ENCODE assay signal across 20 cellular contexts in the genomic region with DNA sequence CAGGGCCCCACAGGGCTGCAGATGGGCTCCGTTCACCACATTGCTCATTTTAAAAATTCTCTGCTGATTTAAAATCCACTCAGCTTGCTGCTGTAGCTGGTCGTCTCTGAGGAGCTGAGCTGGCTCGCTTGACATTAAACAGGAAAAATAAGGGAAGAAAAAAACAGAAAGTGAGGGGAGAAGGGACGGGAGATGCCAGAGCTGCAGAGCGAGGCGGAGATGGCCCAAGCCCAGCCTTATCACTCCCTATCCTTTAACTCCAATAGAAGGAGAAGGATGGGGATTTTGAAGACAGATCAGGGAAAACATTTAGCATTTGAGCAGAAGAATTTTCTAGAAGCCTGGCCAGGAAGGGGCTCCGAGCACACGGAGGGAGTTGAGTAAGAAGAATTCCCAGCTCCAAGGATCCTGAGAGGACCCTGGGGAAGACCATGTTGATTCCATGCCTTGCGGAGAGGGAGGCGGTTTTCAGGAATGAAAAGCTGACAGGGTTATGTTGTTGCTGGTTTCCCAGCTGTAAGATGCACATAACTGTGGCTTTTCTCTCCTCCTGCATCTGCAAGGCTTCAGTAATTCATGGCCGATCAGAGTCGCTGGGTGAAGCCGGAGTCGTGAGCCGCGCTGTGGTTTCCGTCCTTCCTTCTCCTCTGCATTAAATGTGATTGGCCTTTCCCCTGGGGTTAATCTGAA. TPM values are rescaled to one million over a fixed set of nuclear protein-coding genes. Genes with fewer than 3 reads are reported as not detected.
DNase-seq lines count a peak whose midpoint lies in the region; ATAC-seq, FAIRE-seq and TF ChIP-seq lines count a peak whose summit lies in the region.
"Had no signal": no experiment of that assay in that cellular context is flagged by ENCODE, and none has a peak within 500 bp of the region (broad histone marks: within the 10 kb centered on the region; RNA-seq: fewer than 3 reads in every experiment).

No MANE protein-coding gene starts in this region.

- TF ChIP-seq CTCF in astrocyte (IDR thresholded peaks at IDR 0.05; ENCODE audit: insufficient read depth, low read depth, low read length) (no peak), mesothelial cell of epicardium (IDR thresholded peaks at IDR 0.05; ENCODE audit: unreplicated experiment) (no peak), smooth muscle cell (IDR thresholded peaks at IDR 0.05; ENCODE audit: borderline replicate concordance, insufficient read depth, poor library complexity, severe bottlenecking) (no peak)

- H3K27me3 ChIP-seq in BLaER1 (no peaks in the 10 kb centered on the region), astrocyte (ENCODE audit: insufficient read depth, low read length) (no peaks in the 10 kb centered on the region), smooth muscle cell (ENCODE audit: low read depth) (no peaks in the 10 kb centered on the region)

- no peaks in the 10 kb centered on the region for H3K9me3 ChIP-seq in BLaER1
- no peaks in the 10 kb centered on the region for H3K9me3 ChIP-seq in astrocyte (ENCODE audit: insufficient read depth, low read depth, low read length)
- no peaks in the 10 kb centered on the region for H3K9me3 ChIP-seq in smooth muscle cell (replicated peaks; ENCODE audit: low read depth)
- H3K9me3 ChIP-seq: heart left ventricle had no signal

- H3F3A ChIP-seq in smooth muscle cell (ENCODE audit: low read depth), result no peaks in the 10 kb centered on the region

- DNase-seq in astrocyte (ENCODE audit: low read depth), result peak; percentile 65
- DNase-seq in mesothelial cell of epicardium (ENCODE audit: low spot score in 2 of 2, unreplicated experiment in 2 of 2), result no peak
- DNase-seq in smooth muscle cell (lab: John Stamatoyannopoulos, UW; ENCODE audit: unreplicated experiment), result no peak
- no peak for DNase-seq in NCI-H1694 treated with DMSO at 0.1 percent for 48 hours (lab: John Stamatoyannopoulos, UW)
- no peak for DNase-seq in iPS-NIHi7 (ENCODE audit: extremely low spot score)
- DNase-seq in SIG-M5 treated with dmso at 0.1 percent for 504 hours (lab: John Stamatoyannopoulos, UW; ENCODE audit: unreplicated experiment), result no peak
- DNase-seq: activated CD4-positive, alpha-beta T cell treated with anti-CD3 and anti-CD28 coated beads for 48 hours; amniotic stem cell; COR-L47; effector CD4-positive, alpha-beta T cell; heart left ventricle; Kasumi-1; naive B cell; NCI-H1092 treated with DMSO at 0.1 percent for 48 hours; NCI-H510A had no signal

- H2AFZ ChIP-seq in astrocyte (ENCODE audit: low read depth, low read length) (no peak overlapping the region), smooth muscle cell (ENCODE audit: low read depth) (no peak overlapping the region)

- WGBS in smooth muscle cell (ENCODE audit: low lambda C conversion rate), result 47% methylated on average over 17 of the region's 17 CpGs

- no peaks in the 10 kb centered on the region for H4K20me1 ChIP-seq in BLaER1
- peaks cover 77% of the 10 kb centered on the region for H4K20me1 ChIP-seq in astrocyte (ENCODE audit: insufficient read depth, low read length)
- H4K20me1 ChIP-seq in smooth muscle cell (ENCODE audit: low read depth), result peaks cover 4% of the 10 kb centered on the region

- no peak overlapping the region for H3K4me3 ChIP-seq in BLaER1
- H3K4me3 ChIP-seq in astrocyte (ENCODE audit: insufficient read depth, low read depth, low read length), result no peak overlapping the region
- no peak overlapping the region for H3K4me3 ChIP-seq in smooth muscle cell
- H3K4me3 ChIP-seq: lung had no signal

- H3K4me1 Mint-ChIP-seq in astrocyte (ENCODE audit: low read depth, unreplicated experiment) (peaks cover 11% of the 10 kb centered on the region), mesothelial cell of epicardium (peaks cover 11% of the 10 kb centered on the region)
- H3K4me1 Mint-ChIP-seq: central memory CD8-positive, alpha-beta T cell; naive B cell had no signal

- H3K9ac ChIP-seq in BLaER1, result no peak overlapping the region
- no peak overlapping the region for H3K9ac ChIP-seq in astrocyte (ENCODE audit: low read length)
- H3K9ac ChIP-seq in smooth muscle cell (ENCODE audit: low read depth), result no peak overlapping the region

- peak; percentile 54 for FAIRE-seq in astrocyte (lab: Jason Lieb, UNC)
- FAIRE-seq: HTR-8/SVneo had no signal

- peak overlapping the region; percentile 51 for H3K4me2 ChIP-seq in BLaER1
- H3K4me2 ChIP-seq in astrocyte (ENCODE audit: low read length), result no peak overlapping the region
- H3K4me2 ChIP-seq in smooth muscle cell, result peak overlapping the region; percentile 72

- H3K27ac ChIP-seq in BLaER1 (no peak overlapping the region), astrocyte (ENCODE audit: low read depth, low read length) (no peak overlapping the region), smooth muscle cell (ENCODE audit: low read depth) (no peak overlapping the region)

- H3K9me3 Mint-ChIP-seq in astrocyte (ENCODE audit: unreplicated experiment) (no peaks in the 10 kb centered on the region), mesothelial cell of epicardium (no peaks in the 10 kb centered on the region)
- H3K9me3 Mint-ChIP-seq: central memory CD8-positive, alpha-beta T cell had no signal

- H3K27me3 Mint-ChIP-seq in astrocyte (ENCODE audit: low read depth, unreplicated experiment) (peaks cover 34% of the 10 kb centered on the region), mesothelial cell of epicardium (ENCODE audit: low read depth) (peaks cover 15% of the 10 kb centered on the region)

- H3K36me3 Mint-ChIP-seq in astrocyte (ENCODE audit: low read depth, unreplicated experiment) (no peaks in the 10 kb centered on the region), mesothelial cell of epicardium (peaks cover 3% of the 10 kb centered on the region)
- H3K36me3 Mint-ChIP-seq: naive B cell had no signal

- H3K4me3 Mint-ChIP-seq in astrocyte (ENCODE audit: unreplicated experiment), result no peak overlapping the region
- no peak overlapping the region for H3K4me3 Mint-ChIP-seq in mesothelial cell of epicardium
- H3K4me3 Mint-ChIP-seq: central memory CD8-positive, alpha-beta T cell had no signal

- H3K27ac Mint-ChIP-seq in astrocyte (ENCODE audit: unreplicated experiment) (no peak overlapping the region), mesothelial cell of epicardium (peak overlapping the region; percentile 86)

- H3K36me3 ChIP-seq in BLaER1, result no peaks in the 10 kb centered on the region
- H3K36me3 ChIP-seq in astrocyte (ENCODE audit: insufficient read depth, low read length), result no peaks in the 10 kb centered on the region
- no peaks in the 10 kb centered on the region for H3K36me3 ChIP-seq in smooth muscle cell (ENCODE audit: low read depth)
- H3K36me3 ChIP-seq: heart left ventricle had no signal

- H3K79me2 ChIP-seq in astrocyte (ENCODE audit: insufficient read depth, low read length), result peaks cover 19% of the 10 kb centered on the region
- H3K79me2 ChIP-seq in smooth muscle cell (ENCODE audit: low read depth), result no peaks in the 10 kb centered on the region

- ATAC-seq in HG03571 (IDR thresholded peaks at IDR 0.05; ENCODE audit: unreplicated experiment), result no peak

- H3K4me1 ChIP-seq in BLaER1 (peaks cover 15% of the 10 kb centered on the region), astrocyte (ENCODE audit: insufficient read depth, low read length) (peaks cover 9% of the 10 kb centered on the region), smooth muscle cell (ENCODE audit: low read depth) (peaks cover 3% of the 10 kb centered on the region)

RNA-seq across cellular contexts. Expression of a gene that starts 35.6 kb away (rescaled TPM):
- 2.5 and 3.2 TPM in 2 replicates for total RNA-seq in astrocyte
- total RNA-seq in mesothelial cell of epicardium, result 17.8 to 19.6 TPM (median 18.6 TPM) in 3 replicates
- 0.18 and 2.4 TPM in 2 replicates for total RNA-seq in smooth muscle cell
- polyA plus RNA-seq in smooth muscle cell, result 1.0 and 1.7 TPM in 2 replicates
